8 cellular contexts compared by ENCODE assay signal in genomic region chr11:12862761-12863469, GRCh38.
DNase-seq lines count a peak whose midpoint lies in the region; ATAC-seq and TF ChIP-seq lines count a peak whose summit lies in the region.

No MANE protein-coding gene starts in this region.

- H3K9me3 Mint-ChIP-seq in nephron progenitor cell, result no peaks in the 10 kb centered on the region

- H3K27me3 Mint-ChIP-seq in nephron progenitor cell (ENCODE audit: low read depth, poor library complexity), result peaks cover 3% of the 10 kb centered on the region

- H3K27ac ChIP-seq in ascending aorta, result no peak overlapping the region

- peaks cover 0 to 8% of the 10 kb centered on the region in 2 donors for H3K4me1 ChIP-seq in ascending aorta

- peak overlapping the region; percentile 55 for H3K27ac Mint-ChIP-seq in nephron progenitor cell

- peaks cover 67% of the 10 kb centered on the region for H3K4me1 Mint-ChIP-seq in nephron progenitor cell

- H3K27me3 ChIP-seq in ascending aorta, result no peaks in the 10 kb centered on the region

- H3K4me3 Mint-ChIP-seq in nephron progenitor cell, result peak overlapping the region; percentile 66

- no peaks in the 10 kb centered on the region for H3K9me3 ChIP-seq in ascending aorta

- H3K36me3 ChIP-seq in ascending aorta, result no peaks in the 10 kb centered on the region

- intact Hi-C loops in ascending aorta (cut with DNase I), result no loop called here

- ATAC-seq in GM19397 (IDR thresholded peaks at IDR 0.05; ENCODE audit: unreplicated experiment), result no peak
- ATAC-seq in GM19351 (IDR thresholded peaks at IDR 0.05; ENCODE audit: unreplicated experiment), result no peak

- peaks cover 9% of the 10 kb centered on the region for H3K36me3 Mint-ChIP-seq in nephron progenitor cell (ENCODE audit: low read depth)

- H3K4me3 ChIP-seq in AG10803 (ENCODE audit: low read length), result no peak overlapping the region
- no peak overlapping the region for H3K4me3 ChIP-seq in fibroblast of mammary gland (ENCODE audit: control insufficient read depth, low read depth, low read length)
- no peak overlapping the region for H3K4me3 ChIP-seq in ascending aorta

- no peak for TF ChIP-seq CTCF in AG10803 (conservative IDR thresholded peaks at IDR 0.05; ENCODE audit: low read length)
- TF ChIP-seq CTCF in fibroblast of mammary gland (conservative IDR thresholded peaks at IDR 0.05; ENCODE audit: control insufficient read depth, insufficient read depth, low read depth, low read length), result no peak
- no peak for TF ChIP-seq CTCF in nephron progenitor cell (IDR thresholded peaks at IDR 0.05)
- no peak for TF ChIP-seq CTCF in ascending aorta (IDR thresholded peaks at IDR 0.05)

- DNase-seq in AG10803 (ENCODE audit: low read depth), result peak; percentile 92
- peak; percentile 69 for DNase-seq in NCI-H446 treated with DMSO at 0.1 percent for 48 hours (lab: John Stamatoyannopoulos, UW)
- DNase-seq in fibroblast of mammary gland (ENCODE audit: low read depth), result peak; percentile 82
- peak; percentile 57 for DNase-seq in nephron progenitor cell
- DNase-seq in ascending aorta (ENCODE audit: low spot score in 2 of 2), result no peak
- no peak for DNase-seq in NCI-H2081 treated with DMSO at 0.1 percent for 48 hours (lab: John Stamatoyannopoulos, UW)

Comparison
In these comparisons a context has a peak if more than half of its experiments do, and no peak if none do; other contexts are left out.
1. DNase-seq: peak in AG10803 (single experiment), NCI-H446 treated with DMSO at 0.1 percent for 48 hours (single experiment), fibroblast of mammary gland (single experiment) and nephron progenitor cell (single experiment); none in ascending aorta (0 of 2) and NCI-H2081 treated with DMSO at 0.1 percent for 48 hours (single experiment).